In genomic region chr10:1141261-1141660, GRCh38 we compare ENCODE assay signal across 17 cellular contexts.
A peak's percentile ranks its signal among the peaks of the same experiment; 100 is the strongest.
DNase-seq lines count a peak whose midpoint lies in the region; ATAC-seq and TF ChIP-seq lines count a peak whose summit lies in the region.
"Had no signal": no experiment of that assay in that cellular context is flagged by ENCODE, and none has a peak within 500 bp of the region (broad histone marks: within the 10 kb centered on the region; RNA-seq: fewer than 3 reads in every experiment).

No MANE protein-coding gene starts in this region.

- no peak overlapping the region for H3K27ac ChIP-seq in esophagus muscularis mucosa (replicated peaks in 1 of 4)

- peaks cover 8% of the 10 kb centered on the region; the same call in 1 of the 2 replicates for H3K36me3 Mint-ChIP-seq in HFFc6 (ENCODE audit: low read depth)
- peaks cover 5% of the 10 kb centered on the region for H3K36me3 Mint-ChIP-seq in osteocyte (ENCODE audit: unreplicated experiment)

- no peak for TF ChIP-seq CTCF in HFFc6 (IDR thresholded peaks at IDR 0.05)
- TF ChIP-seq CTCF in esophagus muscularis mucosa (IDR thresholded peaks at IDR 0.05), result no peak
- no peak for TF ChIP-seq CTCF in osteocyte (IDR thresholded peaks at IDR 0.05)

- no peak for ATAC-seq in GM18909 (IDR thresholded peaks at IDR 0.05; ENCODE audit: poor library complexity, unreplicated experiment)
- no peak for ATAC-seq in stimulated activated naive CD8-positive, alpha-beta T cell treated with anti-CD3 and anti-CD28 coated beads, Interleukin-15, Interleukin-2, amounts not matched to agents 100 U/mL and 50 U/mL, for 24 hours
- ATAC-seq in HG03135 (IDR thresholded peaks at IDR 0.05; ENCODE audit: unreplicated experiment), result no peak
- ATAC-seq: CD8-positive, alpha-beta T cell; GM12878; GM23338 had no signal

- peaks cover 0 to 24% (median 16%) of the 10 kb centered on the region in 4 donors for H3K9me3 ChIP-seq in esophagus muscularis mucosa
- H3K9me3 ChIP-seq: HAP-1 had no signal

- no peaks in the 10 kb centered on the region for H3K4me1 Mint-ChIP-seq in HFFc6 (ENCODE audit: low read depth)
- H3K4me1 Mint-ChIP-seq in osteocyte (ENCODE audit: unreplicated experiment), result no peaks in the 10 kb centered on the region

- TF ChIP-seq POLR2A in esophagus muscularis mucosa (IDR thresholded peaks at IDR 0.05; ENCODE audit: low read depth), result no peak

- no peaks in the 10 kb centered on the region for H3K36me3 ChIP-seq in esophagus muscularis mucosa
- H3K36me3 ChIP-seq: HAP-1 had no signal

- H3K4me3 Mint-ChIP-seq in HFFc6 (peak overlapping the region; percentile 14; the same call in 1 of the 2 replicates), osteocyte (ENCODE audit: unreplicated experiment) (no peak overlapping the region)
- H3K4me3 Mint-ChIP-seq: CD8-positive, alpha-beta T cell; GM23338 had no signal

- H3K9me3 Mint-ChIP-seq in HFFc6, result peaks cover 5% of the 10 kb centered on the region; the same call in 1 of the 2 replicates
- H3K9me3 Mint-ChIP-seq in osteocyte (ENCODE audit: unreplicated experiment), result peaks cover 41% of the 10 kb centered on the region

- TF ChIP-seq EP300 in esophagus muscularis mucosa (IDR thresholded peaks at IDR 0.05), result no peak

- H3K27me3 ChIP-seq in esophagus muscularis mucosa, result no peaks in the 10 kb centered on the region

- no peak overlapping the region for H3K4me3 ChIP-seq in esophagus muscularis mucosa
- H3K4me3 ChIP-seq: GM12878, GM23338, HAP-1 had no signal

- intact Hi-C loops in esophagus muscularis mucosa (cut with DNase I), result no loop called here

- H3K4me1 ChIP-seq in esophagus muscularis mucosa, result no peaks in the 10 kb centered on the region
- H3K4me1 ChIP-seq: Caco-2, HAP-1 had no signal

- DNase-seq in HFFc6 (no peak), ecto neural progenitor cell (ENCODE audit: low spot score) (peak; percentile 25), esophagus muscularis mucosa (ENCODE audit: extremely low spot score) (peak; percentile 64), osteocyte (ENCODE audit: extremely low spot score, unreplicated experiment) (peak; percentile 56)
- no peak for DNase-seq in stimulated activated naive CD8-positive, alpha-beta T cell treated with anti-CD3 and anti-CD28 coated beads, Interleukin-15, Interleukin-2, amounts not matched to agents 100 U/mL and 50 U/mL, for 24 hours
- DNase-seq: C1 segment of cervical spinal cord; Caco-2; CD8-positive, alpha-beta T cell; DMS 273 treated with DMSO at 0.1 percent for 48 hours; DMS79; EL; GDM1 had no signal

- no peak overlapping the region for H3K27ac Mint-ChIP-seq in HFFc6
- no peak overlapping the region for H3K27ac Mint-ChIP-seq in osteocyte (ENCODE audit: unreplicated experiment)
- H3K27ac Mint-ChIP-seq: CD8-positive, alpha-beta T cell; GM23338 had no signal

- H3K27me3 Mint-ChIP-seq in HFFc6 (ENCODE audit: insufficient read depth), result peaks cover 21% of the 10 kb centered on the region
- H3K27me3 Mint-ChIP-seq in osteocyte (ENCODE audit: unreplicated experiment), result peaks cover 31% of the 10 kb centered on the region

- WGBS in esophagus muscularis mucosa, result 64% methylated on average over 7 of the region's 7 CpGs

Comparison
In these comparisons a context has a peak if more than half of its experiments do, and no peak if none do; other contexts are left out.
1. DNase-seq: peak in ecto neural progenitor cell (single experiment), esophagus muscularis mucosa (single experiment) and osteocyte (single experiment); none in HFFc6 (single experiment) and stimulated activated naive CD8-positive, alpha-beta T cell treated with anti-CD3 and anti-CD28 coated beads, Interleukin-15, Interleukin-2, amounts not matched to agents 100 U/mL and 50 U/mL, for 24 hours (single experiment).